Comparison of ENCODE assay signal across 8 cellular contexts in the genomic region with DNA sequence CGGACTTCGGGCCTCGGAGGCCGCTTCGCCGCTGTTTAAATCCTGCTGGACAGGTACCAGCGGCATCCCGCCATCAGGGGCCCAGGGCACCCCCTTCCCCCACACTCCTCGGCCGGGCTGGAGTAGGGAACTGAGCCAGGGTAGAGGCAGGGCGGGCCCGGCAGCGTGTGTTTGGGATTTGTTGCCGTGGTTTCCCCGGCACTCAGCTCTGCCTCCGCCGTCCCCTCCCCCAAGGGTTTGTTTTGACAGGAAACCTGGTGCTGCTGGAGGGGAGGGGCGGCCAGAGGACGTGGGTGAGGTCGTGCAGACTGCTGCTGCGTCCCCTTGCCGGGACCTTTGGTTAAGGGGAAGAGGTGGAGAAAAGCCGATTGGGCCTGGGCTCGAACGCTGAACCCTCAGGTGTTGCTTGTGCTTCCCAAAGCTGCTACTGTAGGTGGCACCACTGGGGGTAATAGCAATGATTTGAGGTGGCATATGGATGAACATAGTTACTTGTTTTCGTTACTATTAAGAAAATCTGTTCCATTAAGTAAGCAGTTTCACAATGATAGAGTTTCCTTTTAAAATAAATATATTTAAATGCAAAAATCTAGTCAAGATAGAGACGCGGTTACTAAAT. TPM values are rescaled to one million over a fixed set of nuclear protein-coding genes. Genes with fewer than 3 reads are reported as not detected.
DNase-seq lines count a peak whose midpoint lies in the region; ATAC-seq and TF ChIP-seq lines count a peak whose summit lies in the region.

No MANE protein-coding gene starts in this region.

- peak overlapping the region; percentile 96; the same call in 1 of the 2 replicates for H3K9ac ChIP-seq in iPS-20b (ENCODE audit: low read depth, low read length)

- in situ Hi-C loops in T47D (cut with HindIII; ENCODE audit: low pct_unique_long_range_greater_than_20kb, low sequenced_read_pairs) = no loop called here

- no peaks in the 10 kb centered on the region for H3K9me3 ChIP-seq in iPS-20b (ENCODE audit: insufficient read depth, low read depth, low read length)

- H3K27me3 ChIP-seq in BJ (ENCODE audit: control insufficient read depth, insufficient read depth, low read length) (no peaks in the 10 kb centered on the region), iPS-20b (ENCODE audit: insufficient read depth, low read length) (no peaks in the 10 kb centered on the region)

- CTCF ChIA-PET in BJ (lab: Yijun Ruan, JAX) = no interaction called here

- peak; percentile 29 for ATAC-seq in GM21447 (IDR thresholded peaks at IDR 0.05; ENCODE audit: unreplicated experiment)
- no peak for ATAC-seq in HG02884 (IDR thresholded peaks at IDR 0.05; ENCODE audit: unreplicated experiment)

- H3K4me3 ChIP-seq in BJ (ENCODE audit: low read depth, low read length) = peak overlapping the region; percentile 89
- H3K4me3 ChIP-seq in WI38 (ENCODE audit: low read depth, low read length) = peak overlapping the region; percentile 95
- peak overlapping the region; percentile 94 for H3K4me3 ChIP-seq in iPS-20b (ENCODE audit: low read length)
- H3K4me3 ChIP-seq in skin epidermis = peak overlapping the region; percentile 78 to 93 (median 88)

- H3K27ac ChIP-seq in iPS-20b (ENCODE audit: low read length) = no peak overlapping the region
- peak overlapping the region; percentile 79 to 100 (median 98) for H3K27ac ChIP-seq in skin epidermis

- POLR2A ChIA-PET in BJ (lab: Charles Lee) = interaction anchor here (0.6 kb wide), 1 partner anchor 9 kb away, joined by 4 read pairs; no protein-coding TSS in a partner anchor

- peaks cover 9% of the 10 kb centered on the region; the same call in 1 of the 2 replicates for H3K4me1 ChIP-seq in iPS-20b (ENCODE audit: insufficient read depth, low read length)

- TF ChIP-seq CTCF in BJ (IDR thresholded peaks at IDR 0.05; ENCODE audit: insufficient read depth, low read depth, low read length) (no peak), WI38 (IDR thresholded peaks at IDR 0.05; ENCODE audit: low read depth, low read length) (no peak)

- DNase-seq in BJ (ENCODE audit: low read depth) (no peak), NCI-H1417 treated with DMSO at 0.1 percent for 48 hours (lab: John Stamatoyannopoulos, UW) (peak; percentile 42), T47D (ENCODE audit: low read depth in 1 of 2, low spot score in 1 of 2) (peak; percentile 54 to 67)

- H3K36me3 ChIP-seq in BJ (ENCODE audit: control insufficient read depth, insufficient read depth, low read length) (no peaks in the 10 kb centered on the region), iPS-20b (ENCODE audit: insufficient read depth, low read depth, low read length) (no peaks in the 10 kb centered on the region)

RNA-seq across cellular contexts. Expression of a gene that starts 0.8 kb away (rescaled TPM):
- polyA plus RNA-seq in BJ (2011; rRNA removed) = 16.8 and 22.0 TPM in 2 replicates
- polyA minus RNA-seq in BJ (2011; rRNA and poly(A)+ RNA removed) = 52.3 and 57.1 TPM in 2 replicates

RNA-seq across cellular contexts. Expression of a gene that starts 54.2 kb away (rescaled TPM):
- 6.4 and 11.1 TPM in 2 replicates for polyA plus RNA-seq in BJ (2011; rRNA removed)
- polyA minus RNA-seq in BJ (2011; rRNA and poly(A)+ RNA removed) = 7.9 and 9.3 TPM in 2 replicates

RNA-seq across cellular contexts. Expression of a gene that starts 55.5 kb away (rescaled TPM):
- 315 and 337 TPM in 2 replicates for polyA plus RNA-seq in BJ (2011; rRNA removed)
- 116 and 120 TPM in 2 replicates for polyA minus RNA-seq in BJ (2011; rRNA and poly(A)+ RNA removed)
